ENCODE assay signal across 9 cellular contexts in the genomic region with DNA sequence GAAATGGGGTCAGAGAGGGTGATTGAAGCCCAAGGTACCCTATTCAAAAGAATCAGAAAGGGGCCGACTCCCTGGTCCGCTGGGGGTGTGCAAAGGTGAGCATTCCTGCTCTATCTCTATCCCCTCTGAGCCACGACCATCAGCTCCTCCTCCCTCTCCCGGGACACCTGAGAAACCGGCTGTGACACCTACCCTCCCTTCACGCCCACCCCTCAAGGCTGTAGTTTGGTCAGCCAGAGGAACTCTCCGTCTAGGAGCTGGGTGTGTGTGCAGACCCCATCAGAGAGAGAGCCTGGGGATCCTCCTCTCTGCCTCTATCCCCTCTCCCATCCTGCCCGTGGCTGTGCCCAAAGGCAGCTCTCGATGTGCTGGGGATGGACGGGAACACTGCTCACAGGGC. TPM values are rescaled to one million over a fixed set of nuclear protein-coding genes. Genes with fewer than 3 reads are reported as not detected.
"Had no signal": no experiment of that assay in that cellular context is flagged by ENCODE, and none has a peak within 500 bp of the region (broad histone marks: within the 10 kb centered on the region; RNA-seq: fewer than 3 reads in every experiment).

No MANE protein-coding gene starts in this region.

- FAIRE-seq: HepG2 had no signal

- H3K4me3 ChIP-seq: GM23248, HAP-1 had no signal

- H3K9ac ChIP-seq: GM23248 had no signal

- H3K9me3 Mint-ChIP-seq: HFFc6 had no signal

- H3K9me3 ChIP-seq: HAP-1 had no signal

- H2AFZ ChIP-seq: GM23248 had no signal

- H3K4me3 Mint-ChIP-seq: HFFc6, IgD-negative memory B cell had no signal

- H3K27ac Mint-ChIP-seq: HFFc6 had no signal

- H3K36me3 ChIP-seq: HAP-1 had no signal

- H3K4me1 ChIP-seq: HAP-1 had no signal

- ATAC-seq: HCT116, HepG2 had no signal

- H3K27ac ChIP-seq: GM23248, HL-60 had no signal

- DNase-seq: GM23248, GOT3, H7, HFFc6 had no signal

RNA-seq across cellular contexts. Expression of a gene that starts 27.6 kb away (rescaled TPM):
- total RNA-seq: GM23248, HFFc6 had no signal

RNA-seq across cellular contexts. Expression of a gene that starts 53.6 kb away (rescaled TPM):
- total RNA-seq: H7, HepG2, HFFc6 had no signal
